Comparison of ENCODE assay signal across 13 cellular contexts in the genomic region with DNA sequence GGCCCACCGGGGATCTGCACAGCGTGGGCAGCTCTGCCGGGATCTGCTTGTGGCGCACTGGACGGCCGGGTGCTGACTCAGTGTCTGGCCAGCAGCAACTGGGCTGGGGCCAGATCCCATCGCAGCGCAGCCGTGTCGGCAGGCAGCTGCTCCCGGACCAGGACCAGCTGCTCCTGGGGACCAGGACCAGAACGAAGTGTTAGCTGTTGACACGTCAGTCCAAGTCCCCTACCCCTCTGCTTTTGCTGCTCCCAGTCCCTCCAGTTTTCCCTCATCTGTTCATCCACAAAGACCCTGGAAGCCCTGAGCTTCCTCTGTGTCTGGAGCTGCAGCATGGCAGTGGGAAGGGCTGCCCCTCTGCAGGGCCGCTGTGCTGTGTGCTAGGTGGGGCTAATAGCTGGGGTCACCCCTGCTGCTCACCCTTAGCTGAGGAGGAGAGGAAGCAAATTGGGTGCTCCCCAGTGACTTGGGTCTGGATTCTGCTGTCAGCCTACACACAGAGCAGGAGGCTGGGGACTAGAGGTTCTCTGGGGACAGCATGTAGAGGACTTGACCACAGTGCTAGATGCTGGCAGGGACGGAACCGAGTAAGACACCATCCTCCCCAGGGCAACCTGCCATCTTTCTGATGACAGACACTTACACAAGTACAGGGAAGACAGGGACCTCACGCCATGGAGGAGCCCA. TPM values are rescaled to one million over a fixed set of nuclear protein-coding genes. Genes with fewer than 3 reads are reported as not detected.
DNase-seq lines count a peak whose midpoint lies in the region; ATAC-seq and TF ChIP-seq lines count a peak whose summit lies in the region.
"Had no signal": no experiment of that assay in that cellular context is flagged by ENCODE, and none has a peak within 500 bp of the region (broad histone marks: within the 10 kb centered on the region; RNA-seq: fewer than 3 reads in every experiment).

No MANE protein-coding gene starts in this region.

- no peak overlapping the region for H3K9ac ChIP-seq in PC-3 (ENCODE audit: low read length)

- no peak overlapping the region for H3K27ac ChIP-seq in PC-3 (ENCODE audit: low read length)
- H3K27ac ChIP-seq: uterus had no signal

- no peaks in the 10 kb centered on the region for H3K9me3 Mint-ChIP-seq in activated T-helper 1 cell treated with anti-CD3 and anti-CD28 coated beads, Interleukin-12 subunit alpha, Interleukin-12 subunit beta, Interleukin-2, Interleukin-4 antibody, amounts not matched to agents 30 ng/mL and 10 ng/mL and 1 ng/mL, durations not matched to agents 14 hours and 24 hours and 36 hours
- H3K9me3 Mint-ChIP-seq: central memory CD8-positive, alpha-beta T cell had no signal

- H3K4me1 ChIP-seq in PC-3 (ENCODE audit: insufficient read depth, low read length), result no peaks in the 10 kb centered on the region; the same call in 1 of the 2 replicates
- H3K4me1 ChIP-seq: uterus had no signal

- ATAC-seq in PC-3 (no peak), HG03521 (IDR thresholded peaks at IDR 0.05; ENCODE audit: unreplicated experiment) (no peak), left lobe of liver (no peak), omental fat pad (ENCODE audit: low FRiP score) (no peak)

- peaks cover 5% of the 10 kb centered on the region for H3K27me3 Mint-ChIP-seq in activated T-helper 1 cell treated with anti-CD3 and anti-CD28 coated beads, Interleukin-12 subunit alpha, Interleukin-12 subunit beta, Interleukin-2, Interleukin-4 antibody, amounts not matched to agents 30 ng/mL and 10 ng/mL and 1 ng/mL, durations not matched to agents 14 hours and 24 hours and 36 hours (ENCODE audit: insufficient read depth)

- no peak for TF ChIP-seq CTCF in PC-3 (conservative IDR thresholded peaks at IDR 0.05; ENCODE audit: low read depth, low read length)
- TF ChIP-seq CTCF in omental fat pad (IDR thresholded peaks at IDR 0.05), result no peak

- H3K9me2 ChIP-seq in PC-3 (replicated peaks; ENCODE audit: low read length), result no peaks in the 10 kb centered on the region

- intact Hi-C loops in PC-3 (cut with micrococcal nuclease), result no loop called here
- intact Hi-C loops in activated T-helper 1 cell treated with anti-CD3 and anti-CD28 coated beads, Interleukin-12 subunit alpha, Interleukin-12 subunit beta, Interleukin-2, Interleukin-4 antibody, amounts not matched to agents 30 ng/mL and 10 ng/mL and 1 ng/mL, durations not matched to agents 14 hours and 24 hours and 36 hours (cut with micrococcal nuclease), result no loop called here

- no peak overlapping the region for H3K4me3 Mint-ChIP-seq in activated T-helper 1 cell treated with anti-CD3 and anti-CD28 coated beads, Interleukin-12 subunit alpha, Interleukin-12 subunit beta, Interleukin-2, Interleukin-4 antibody, amounts not matched to agents 30 ng/mL and 10 ng/mL and 1 ng/mL, durations not matched to agents 14 hours and 24 hours and 36 hours
- H3K4me3 Mint-ChIP-seq: central memory CD8-positive, alpha-beta T cell had no signal

- H3K36me3 Mint-ChIP-seq in activated T-helper 1 cell treated with anti-CD3 and anti-CD28 coated beads, Interleukin-12 subunit alpha, Interleukin-12 subunit beta, Interleukin-2, Interleukin-4 antibody, amounts not matched to agents 30 ng/mL and 10 ng/mL and 1 ng/mL, durations not matched to agents 14 hours and 24 hours and 36 hours (ENCODE audit: low read depth), result no peaks in the 10 kb centered on the region

- H3K36me3 ChIP-seq in PC-3 (ENCODE audit: low read depth, low read length), result no peaks in the 10 kb centered on the region
- H3K36me3 ChIP-seq: uterus had no signal

- H4K20me1 ChIP-seq in PC-3 (ENCODE audit: low read length), result no peaks in the 10 kb centered on the region

- no peaks in the 10 kb centered on the region for H3F3A ChIP-seq in PC-3 (ENCODE audit: low read length, unreplicated experiment)

- H3K27me3 ChIP-seq in PC-3 (ENCODE audit: low read length), result peaks cover 13% of the 10 kb centered on the region
- H3K27me3 ChIP-seq: uterus had no signal

- CTCF ChIA-PET in PC-3 (lab: Charles Lee), result interaction anchor here (0.5 kb wide), 1 partner anchor 269 kb away, joined by 3 read pairs; a partner anchor contains a TSS

- no peaks in the 10 kb centered on the region for H3K79me2 ChIP-seq in PC-3 (ENCODE audit: low read length)

- no peak overlapping the region for H3K27ac Mint-ChIP-seq in activated T-helper 1 cell treated with anti-CD3 and anti-CD28 coated beads, Interleukin-12 subunit alpha, Interleukin-12 subunit beta, Interleukin-2, Interleukin-4 antibody, amounts not matched to agents 30 ng/mL and 10 ng/mL and 1 ng/mL, durations not matched to agents 14 hours and 24 hours and 36 hours

- H3K4me2 ChIP-seq in PC-3 (ENCODE audit: low read length), result no peak overlapping the region

- no peaks in the 10 kb centered on the region for H3K4me1 Mint-ChIP-seq in activated T-helper 1 cell treated with anti-CD3 and anti-CD28 coated beads, Interleukin-12 subunit alpha, Interleukin-12 subunit beta, Interleukin-2, Interleukin-4 antibody, amounts not matched to agents 30 ng/mL and 10 ng/mL and 1 ng/mL, durations not matched to agents 14 hours and 24 hours and 36 hours (ENCODE audit: low read depth)
- H3K4me1 Mint-ChIP-seq: central memory CD8-positive, alpha-beta T cell had no signal

- no peak overlapping the region for H2AFZ ChIP-seq in PC-3 (ENCODE audit: low read length)

- POLR2A ChIA-PET in PC-3 (lab: Charles Lee; ENCODE audit: unreplicated experiment), result no interaction called here

- no TSS peak for BruUV-seq in PC-3 (replicated peaks; lab: Mats Ljungman, UMichigan)

- peak; percentile 93 for DNase-seq in AG20443 (ENCODE audit: low spot score)
- DNase-seq in PC-3, result peak; percentile 4
- peak; percentile 62 for DNase-seq in globus pallidus (ENCODE audit: low spot score)
- peak; percentile 68 for DNase-seq in occipital lobe (lab: John Stamatoyannopoulos, UW)
- DNase-seq in activated T-helper 1 cell treated with anti-CD3 and anti-CD28 coated beads, Interleukin-12 subunit alpha, Interleukin-12 subunit beta, Interleukin-2, Interleukin-4 antibody, amounts not matched to agents 30 ng/mL and 10 ng/mL and 1 ng/mL, durations not matched to agents 14 hours and 24 hours and 36 hours (ENCODE audit: low spot score), result no peak
- DNase-seq in left lobe of liver (ENCODE audit: low spot score), result no peak
- DNase-seq in omental fat pad (ENCODE audit: low spot score), result no peak
- DNase-seq: activated T-cell treated with anti-CD3 and anti-CD28 coated beads, Interleukin-2, amount 50 U/mL, for 48 hours; NCI-H345 had no signal

- H3K4me3 ChIP-seq in PC-3 (ENCODE audit: low read length), result no peak overlapping the region
- H3K4me3 ChIP-seq: uterus had no signal

- no peaks in the 10 kb centered on the region for H3K9me3 ChIP-seq in PC-3 (ENCODE audit: low read length)
- H3K9me3 ChIP-seq: uterus had no signal

RNA-seq across cellular contexts. Expression of a gene that starts 16.9 kb away (rescaled TPM):
- total RNA-seq in PC-3 (2014; rRNA removed) (0.40 TPM in 1 of 2 replicates, not detected in the other), occipital lobe (219 TPM), left lobe of liver (1.1 TPM), omental fat pad (under 1 TPM in 2 of 4 donors, not detected in 2; 0.19 to 0.60 TPM)
- 0.66 and 0.83 TPM in 2 replicates for total RNA-seq in activated T-helper 1 cell treated with anti-CD3 and anti-CD28 coated beads, Interleukin-12 subunit alpha, Interleukin-12 subunit beta, Interleukin-2, Interleukin-4 antibody, amounts not matched to agents 30 ng/mL and 10 ng/mL and 1 ng/mL, durations not matched to agents 14 hours and 24 hours and 36 hours

RNA-seq across cellular contexts. Expression of a gene that starts 31.7 kb away (rescaled TPM):
- not detected in 2 replicates for total RNA-seq in PC-3 (2014; rRNA removed)
- total RNA-seq in occipital lobe, result not detected
- not detected in 2 replicates for total RNA-seq in activated T-helper 1 cell treated with anti-CD3 and anti-CD28 coated beads, Interleukin-12 subunit alpha, Interleukin-12 subunit beta, Interleukin-2, Interleukin-4 antibody, amounts not matched to agents 30 ng/mL and 10 ng/mL and 1 ng/mL, durations not matched to agents 14 hours and 24 hours and 36 hours
- 1,805 TPM for total RNA-seq in left lobe of liver
- 1 to 10 TPM in 1 of 4 donors, under 1 TPM in 1, not detected in 2; 0.56 to 1.4 TPM for total RNA-seq in omental fat pad
- total RNA-seq: skeletal muscle tissue, uterus had no signal

RNA-seq across cellular contexts. Expression of a gene that starts 59.0 kb away (rescaled TPM):
- total RNA-seq in PC-3 (2014; rRNA removed) (0.12 and 1.0 TPM in 2 replicates), occipital lobe (not detected), left lobe of liver (19.3 TPM), omental fat pad (not detected)
- total RNA-seq in activated T-helper 1 cell treated with anti-CD3 and anti-CD28 coated beads, Interleukin-12 subunit alpha, Interleukin-12 subunit beta, Interleukin-2, Interleukin-4 antibody, amounts not matched to agents 30 ng/mL and 10 ng/mL and 1 ng/mL, durations not matched to agents 14 hours and 24 hours and 36 hours, result not detected in 2 replicates
- total RNA-seq: skeletal muscle tissue had no signal

Comparison
In these comparisons a context has a peak if more than half of its experiments do, and no peak if none do; other contexts are left out.
1. DNase-seq: peak in AG20443 (single experiment), PC-3 (single experiment), globus pallidus (single experiment) and occipital lobe (single experiment); none in activated T-helper 1 cell treated with anti-CD3 and anti-CD28 coated beads, Interleukin-12 subunit alpha, Interleukin-12 subunit beta, Interleukin-2, Interleukin-4 antibody, amounts not matched to agents 30 ng/mL and 10 ng/mL and 1 ng/mL, durations not matched to agents 14 hours and 24 hours and 36 hours (single experiment), left lobe of liver (single experiment) and omental fat pad (single experiment).
2. RNA of a gene that starts 16.9 kb away (total RNA-seq): 219 TPM in occipital lobe (single experiment); 1.1 TPM in left lobe of liver (single experiment), 0.66 to 0.83 TPM in activated T-helper 1 cell treated with anti-CD3 and anti-CD28 coated beads, Interleukin-12 subunit alpha, Interleukin-12 subunit beta, Interleukin-2, Interleukin-4 antibody, amounts not matched to agents 30 ng/mL and 10 ng/mL and 1 ng/mL, durations not matched to agents 14 hours and 24 hours and 36 hours, 0.19 to 0.60 TPM in omental fat pad and 0.40 TPM in PC-3; every median in the first group is over 100 times any median in the second.
3. RNA of a gene that starts 31.7 kb away (total RNA-seq): 1,805 TPM in left lobe of liver (single experiment); 0.56 to 1.4 TPM in omental fat pad, not detected in PC-3, not detected in occipital lobe (single experiment) and not detected in activated T-helper 1 cell treated with anti-CD3 and anti-CD28 coated beads, Interleukin-12 subunit alpha, Interleukin-12 subunit beta, Interleukin-2, Interleukin-4 antibody, amounts not matched to agents 30 ng/mL and 10 ng/mL and 1 ng/mL, durations not matched to agents 14 hours and 24 hours and 36 hours; every median in the first group is over 100 times any median in the second.
4. RNA of a gene that starts 59.0 kb away (total RNA-seq): 19.3 TPM in left lobe of liver (single experiment); 0.12 to 1.0 TPM in PC-3, not detected in occipital lobe (single experiment), not detected in activated T-helper 1 cell treated with anti-CD3 and anti-CD28 coated beads, Interleukin-12 subunit alpha, Interleukin-12 subunit beta, Interleukin-2, Interleukin-4 antibody, amounts not matched to agents 30 ng/mL and 10 ng/mL and 1 ng/mL, durations not matched to agents 14 hours and 24 hours and 36 hours and not detected in omental fat pad; every median in the first group is over 10 times any median in the second.